33 cellular contexts compared by ENCODE assay signal in genomic region chr1:47302472-47302871, GRCh38.
"Had no signal": no experiment of that assay in that cellular context is flagged by ENCODE, and none has a peak within 500 bp of the region (broad histone marks: within the 10 kb centered on the region; RNA-seq: fewer than 3 reads in every experiment).

No MANE protein-coding gene starts in this region.

- DNase-seq: Karpas-422, Kasumi-1, KG1, MG63, MM.1S, MV-4-11, NCI-H1048, NCI-H1092, NCI-H1092 treated with DMSO at 0.1 percent for 48 hours, NCI-H1105, NCI-H1105 treated with DMSO at 0.1 percent for 48 hours, NCI-H1417, NCI-H1417 treated with DMSO at 0.1 percent for 48 hours, NCI-H1436, NCI-H1436 treated with DMSO at 0.1 percent for 48 hours, NCI-H146, NCI-H1694, NCI-H1694 treated with DMSO at 0.1 percent for 48 hours, NCI-H187, NCI-H187 treated with DMSO at 0.1 percent for 48 hours, NCI-H1930, NCI-H2029, NCI-H2029 treated with DMSO at 0.1 percent for 48 hours, NCI-H2081, NCI-H2081 treated with DMSO at 0.1 percent for 48 hours, NCI-H2107, NCI-H2227 treated with DMSO at 0.1 percent for 48 hours, NCI-H226, NCI-H345, NCI-H446, NCI-H446 treated with DMSO at 0.1 percent for 48 hours, NCI-H510A had no signal

- H3K4me2 ChIP-seq: KMS-11 had no signal

- H3K27ac ChIP-seq: KMS-11 had no signal

- H3K9me3 ChIP-seq: MG63 had no signal

- H3K27me3 ChIP-seq: MG63 had no signal

- H3K9ac ChIP-seq: KMS-11 had no signal

- H3K4me3 ChIP-seq: MG63 had no signal
